15 cellular contexts compared by ENCODE assay signal in the genomic region with DNA sequence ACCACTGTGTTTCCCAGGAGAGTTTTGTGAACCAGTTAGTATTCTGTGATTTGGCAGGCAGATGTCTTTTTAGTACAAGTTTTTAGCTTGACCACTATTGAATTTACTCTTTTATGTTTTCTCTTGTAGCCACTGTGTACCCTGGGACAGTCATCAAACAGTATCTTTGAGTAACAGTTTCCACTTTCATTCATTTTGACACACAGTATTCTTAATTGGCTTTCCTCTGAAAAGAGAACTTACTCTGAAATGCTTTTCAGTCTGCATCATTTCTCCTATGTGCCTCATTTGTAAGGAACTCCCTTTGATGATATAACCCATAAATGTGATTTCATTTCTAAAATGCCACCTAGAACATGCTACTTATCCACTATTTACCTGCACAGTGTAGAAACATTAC.
DNase-seq lines count a peak whose midpoint lies in the region; ATAC-seq and TF ChIP-seq lines count a peak whose summit lies in the region.
"Had no signal": no experiment of that assay in that cellular context is flagged by ENCODE, and none has a peak within 500 bp of the region (broad histone marks: within the 10 kb centered on the region; RNA-seq: fewer than 3 reads in every experiment).

No MANE protein-coding gene starts in this region.

- H3K9me3 Mint-ChIP-seq in HFFc6 = peaks cover 3% of the 10 kb centered on the region

- H3K4me3 Mint-ChIP-seq in HFFc6 = no peak overlapping the region
- H3K4me3 Mint-ChIP-seq: CD4-positive, CD25-positive, alpha-beta regulatory T cell had no signal

- no peaks in the 10 kb centered on the region for H3K79me2 ChIP-seq in SK-N-SH (ENCODE audit: insufficient read depth)
- H3K79me2 ChIP-seq in smooth muscle cell (ENCODE audit: low read depth) = no peaks in the 10 kb centered on the region

- POLR2A ChIA-PET in SK-N-SH (lab: Yijun Ruan, JAX) = no interaction called here

- H4K91ac ChIP-seq in mesenchymal stem cell (ENCODE audit: low read length) = no peak overlapping the region

- no peak overlapping the region for H3K14ac ChIP-seq in mesenchymal stem cell (ENCODE audit: low read length in 2 of 2)

- no peak for TF ChIP-seq EP300 in SK-N-SH (IDR thresholded peaks at IDR 0.05; ENCODE audit: borderline replicate concordance in 1 of 2, low read depth in 1 of 2, low read length in 1 of 2)

- H3K27ac Mint-ChIP-seq in HFFc6 = peak overlapping the region; percentile 70; the same call in 1 of the 2 replicates
- H3K27ac Mint-ChIP-seq: CD4-positive, CD25-positive, alpha-beta regulatory T cell had no signal

- H2AK5ac ChIP-seq in mesenchymal stem cell (ENCODE audit: low read length, severe bottlenecking) = no peak overlapping the region

- H2BK120ac ChIP-seq in mesenchymal stem cell (ENCODE audit: low read depth, low read length) = no peak overlapping the region

- H3K4ac ChIP-seq in mesenchymal stem cell (ENCODE audit: low read depth in 1 of 2, low read length in 2 of 2) = no peak overlapping the region

- H3K36me3 ChIP-seq in SK-N-SH (replicated peaks in 1 of 2; ENCODE audit: control insufficient read depth in 1 of 2, insufficient read depth in 2 of 2, low read length in 1 of 2) = no peaks in the 10 kb centered on the region
- no peaks in the 10 kb centered on the region for H3K36me3 ChIP-seq in mesenchymal stem cell (ENCODE audit: control insufficient read depth in 1 of 2, insufficient read depth in 2 of 2, low read depth in 1 of 2, low read length in 2 of 2)
- no peaks in the 10 kb centered on the region for H3K36me3 ChIP-seq in smooth muscle cell (ENCODE audit: low read depth)
- H3K36me3 ChIP-seq: BLaER1 had no signal

- no peak overlapping the region for H2BK5ac ChIP-seq in mesenchymal stem cell (ENCODE audit: low read depth, low read length, poor library complexity, severe bottlenecking)

- ATAC-seq in HG03439 (IDR thresholded peaks at IDR 0.05; ENCODE audit: unreplicated experiment) = no peak
- ATAC-seq: A549, GM12878, HepG2 had no signal

- H3K79me1 ChIP-seq in mesenchymal stem cell (replicated peaks; ENCODE audit: low read length, poor library complexity, severe bottlenecking) = no peaks in the 10 kb centered on the region

- H3K23ac ChIP-seq in mesenchymal stem cell (ENCODE audit: low read length in 2 of 2) = no peak overlapping the region

- H3K9me3 ChIP-seq in SK-N-SH (no peaks in the 10 kb centered on the region), mesenchymal stem cell (ENCODE audit: control insufficient read depth, low read length) (no peaks in the 10 kb centered on the region), smooth muscle cell (replicated peaks; ENCODE audit: low read depth) (no peaks in the 10 kb centered on the region)
- H3K9me3 ChIP-seq: A549, BLaER1 had no signal

- H3K9me2 ChIP-seq in SK-N-SH = no peaks in the 10 kb centered on the region

- CTCF ChIA-PET in SK-N-SH (lab: Yijun Ruan, JAX) = no interaction called here

- peak overlapping the region; percentile 64; the same call in 1 of the 2 replicates for H2AFZ ChIP-seq in SK-N-SH (ENCODE audit: low read depth)
- no peak overlapping the region for H2AFZ ChIP-seq in mesenchymal stem cell (ENCODE audit: low read depth, low read length)
- peak overlapping the region; percentile 68 for H2AFZ ChIP-seq in smooth muscle cell (ENCODE audit: low read depth)

- TF ChIP-seq RAD21 in SK-N-SH (IDR thresholded peaks at IDR 0.05; ENCODE audit: low read length) = no peak

- H3K36me3 Mint-ChIP-seq in HFFc6 (ENCODE audit: low read depth) = peaks cover 4% of the 10 kb centered on the region
- H3K36me3 Mint-ChIP-seq: CD4-positive, CD25-positive, alpha-beta regulatory T cell had no signal

- H3K4me3 ChIP-seq in SK-N-SH (ENCODE audit: low read depth in 2 of 2, low read length in 1 of 2) (no peak overlapping the region), mesenchymal stem cell (ENCODE audit: insufficient read depth in 1 of 2, low read depth in 1 of 2, low read length in 2 of 2) (no peak overlapping the region), smooth muscle cell (no peak overlapping the region)
- H3K4me3 ChIP-seq: A549, BLaER1, GM12878 had no signal

- H3K9ac ChIP-seq in SK-N-SH (no peak overlapping the region), mesenchymal stem cell (ENCODE audit: low read length) (peak overlapping the region; percentile 3), smooth muscle cell (ENCODE audit: low read depth) (no peak overlapping the region)
- H3K9ac ChIP-seq: BLaER1, KMS-11 had no signal

- TF ChIP-seq CTCF in HFFc6 (IDR thresholded peaks at IDR 0.05) = no peak
- TF ChIP-seq CTCF in SK-N-SH (IDR thresholded peaks at IDR 0.05) = no peak
- no peak for TF ChIP-seq CTCF in smooth muscle cell (IDR thresholded peaks at IDR 0.05; ENCODE audit: borderline replicate concordance, insufficient read depth, poor library complexity, severe bottlenecking)

- H3F3A ChIP-seq in SK-N-SH (replicated peaks; ENCODE audit: insufficient read depth) (peaks cover 10% of the 10 kb centered on the region), smooth muscle cell (ENCODE audit: low read depth) (no peaks in the 10 kb centered on the region)

- H3K4me1 ChIP-seq in SK-N-SH (ENCODE audit: control insufficient read depth in 1 of 2, insufficient read depth in 2 of 2, low read depth in 1 of 2, low read length in 1 of 2) (peaks cover 0 to 25% of the 10 kb centered on the region in 2 experiments; a peak in 3 of 4 replicates), mesenchymal stem cell (ENCODE audit: control insufficient read depth, insufficient read depth, low read depth, low read length) (no peaks in the 10 kb centered on the region), smooth muscle cell (ENCODE audit: low read depth) (no peaks in the 10 kb centered on the region)
- H3K4me1 ChIP-seq: A549 had no signal

- H3K4me1 Mint-ChIP-seq in HFFc6 (ENCODE audit: low read depth) = peaks cover 59% of the 10 kb centered on the region
- H3K4me1 Mint-ChIP-seq: CD4-positive, CD25-positive, alpha-beta regulatory T cell had no signal

- H3K27me3 Mint-ChIP-seq in HFFc6 (ENCODE audit: insufficient read depth) = no peaks in the 10 kb centered on the region
- H3K27me3 Mint-ChIP-seq: CD4-positive, CD25-positive, alpha-beta regulatory T cell had no signal

- H3K27me3 ChIP-seq in SK-N-SH (ENCODE audit: insufficient read depth) (no peaks in the 10 kb centered on the region), mesenchymal stem cell (ENCODE audit: control insufficient read depth in 1 of 2, insufficient read depth in 1 of 2, low read length in 2 of 2) (no peaks in the 10 kb centered on the region), smooth muscle cell (ENCODE audit: low read depth) (no peaks in the 10 kb centered on the region)
- H3K27me3 ChIP-seq: BLaER1 had no signal

- no peaks in the 10 kb centered on the region for H4K20me1 ChIP-seq in SK-N-SH (ENCODE audit: insufficient read depth)
- H4K20me1 ChIP-seq in smooth muscle cell (ENCODE audit: low read depth) = no peaks in the 10 kb centered on the region
- H4K20me1 ChIP-seq: BLaER1 had no signal

- H3K4me2 ChIP-seq in SK-N-SH (no peak overlapping the region), mesenchymal stem cell (ENCODE audit: low read length, poor library complexity, severe bottlenecking) (no peak overlapping the region), smooth muscle cell (no peak overlapping the region)
- H3K4me2 ChIP-seq: A549, BLaER1, KMS-11 had no signal

- no peak for DNase-seq in HFFc6
- DNase-seq in SK-N-SH = no peak
- no peak for DNase-seq in mesenchymal stem cell
- no peak for DNase-seq in smooth muscle cell (lab: John Stamatoyannopoulos, UW; ENCODE audit: unreplicated experiment)
- no peak for DNase-seq in GM19240 (ENCODE audit: insufficient read length, low spot score)
- DNase-seq in NOMO-1 treated with dmso at 0.1 percent for 144 hours (lab: John Stamatoyannopoulos, UW; ENCODE audit: unreplicated experiment) = no peak
- no peak for DNase-seq in NCI-H345 treated with DMSO at 0.1 percent for 48 hours (lab: John Stamatoyannopoulos, UW; ENCODE audit: unreplicated experiment)
- DNase-seq: CD4-positive, CD25-positive, alpha-beta regulatory T cell; DMS53 had no signal

- H3K18ac ChIP-seq in mesenchymal stem cell (ENCODE audit: low read depth in 1 of 2, low read length in 2 of 2) = no peak overlapping the region

- H4K8ac ChIP-seq in mesenchymal stem cell (ENCODE audit: low read length) = no peak overlapping the region

- H3K27ac ChIP-seq in SK-N-SH (ENCODE audit: low read depth in 2 of 2, low read length in 1 of 2) (no peak overlapping the region), mesenchymal stem cell (ENCODE audit: low read length, poor library complexity, severe bottlenecking) (no peak overlapping the region), smooth muscle cell (ENCODE audit: low read depth) (no peak overlapping the region)
- H3K27ac ChIP-seq: A549, BLaER1, KMS-11 had no signal

- no peak overlapping the region for H2BK15ac ChIP-seq in mesenchymal stem cell (ENCODE audit: low read depth, poor library complexity, severe bottlenecking)

- H2BK12ac ChIP-seq in mesenchymal stem cell (ENCODE audit: low read length in 2 of 2) = no peak overlapping the region

TF ChIP-seq in SK-N-SH, 30 proteins besides CTCF, POLR2A, EP300 and RAD21:
- TF ChIP-seq NFIC (IDR thresholded peaks at IDR 0.05; ENCODE audit: borderline replicate concordance) (no peak), JUND (IDR thresholded peaks at IDR 0.05) (no peak), MAX (IDR thresholded peaks at IDR 0.05; ENCODE audit: low read depth) (no peak), FOXM1 (IDR thresholded peaks at IDR 0.05; ENCODE audit: low read depth) (no peak)
- TF ChIP-seq, protein P1, sequence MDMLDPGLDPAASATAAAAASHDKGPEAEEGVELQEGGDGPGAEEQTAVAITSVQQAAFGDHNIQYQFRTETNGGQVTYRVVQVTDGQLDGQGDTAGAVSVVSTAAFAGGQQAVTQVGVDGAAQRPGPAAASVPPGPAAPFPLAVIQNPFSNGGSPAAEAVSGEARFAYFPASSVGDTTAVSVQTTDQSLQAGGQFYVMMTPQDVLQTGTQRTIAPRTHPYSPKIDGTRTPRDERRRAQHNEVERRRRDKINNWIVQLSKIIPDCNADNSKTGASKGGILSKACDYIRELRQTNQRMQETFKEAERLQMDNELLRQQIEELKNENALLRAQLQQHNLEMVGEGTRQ (IDR thresholded peaks at IDR 0.05; ENCODE audit: borderline replicate concordance, low read depth, low read length) = no peak
TF ChIP-seq in SK-N-SH: peak in this region for 0.
